18 cellular contexts compared by ENCODE assay signal in genomic region chr1:77406661-77407060, GRCh38.
DNase-seq lines count a peak whose midpoint lies in the region; ATAC-seq and TF ChIP-seq lines count a peak whose summit lies in the region.
"Had no signal": no experiment of that assay in that cellular context is flagged by ENCODE, and none has a peak within 500 bp of the region (broad histone marks: within the 10 kb centered on the region; RNA-seq: fewer than 3 reads in every experiment).

No MANE protein-coding gene starts in this region.

- H3K36me3 ChIP-seq in breast epithelium = no peaks in the 10 kb centered on the region
- H3K36me3 ChIP-seq in naive thymus-derived CD4-positive, alpha-beta T cell (ENCODE audit: control insufficient read depth in 2 of 3, insufficient read depth in 3 of 3, low read length in 3 of 3) = peaks cover 0 to 3% (median 0%) of the 10 kb centered on the region in 3 experiments
- H3K36me3 ChIP-seq: gastrocnemius medialis, upper lobe of left lung had no signal

- no peaks in the 10 kb centered on the region for H3K27me3 Mint-ChIP-seq in naive thymus-derived CD4-positive, alpha-beta T cell

- CTCF ChIA-PET in naive thymus-derived CD4-positive, alpha-beta T cell (lab: Charles Lee) = no interaction called here

- H3K4me3 Mint-ChIP-seq in naive thymus-derived CD4-positive, alpha-beta T cell = no peak overlapping the region
- H3K4me3 Mint-ChIP-seq: endodermal cell had no signal

- no peak for ATAC-seq in naive thymus-derived CD4-positive, alpha-beta T cell
- no peak for ATAC-seq in HG02840 (IDR thresholded peaks at IDR 0.05; ENCODE audit: low FRiP score, unreplicated experiment)
- ATAC-seq in HG03196 (IDR thresholded peaks at IDR 0.05; ENCODE audit: unreplicated experiment) = no peak
- no peak for ATAC-seq in GM21528 (IDR thresholded peaks at IDR 0.05; ENCODE audit: low FRiP score, unreplicated experiment)
- ATAC-seq: gastrocnemius medialis had no signal

- no peaks in the 10 kb centered on the region for H3K4me1 ChIP-seq in breast epithelium
- H3K4me1 ChIP-seq in naive thymus-derived CD4-positive, alpha-beta T cell (ENCODE audit: control insufficient read depth in 2 of 2, insufficient read depth in 2 of 2, low read length in 2 of 2) = peaks cover 0 to 4% of the 10 kb centered on the region in 2 donors
- H3K4me1 ChIP-seq: gastrocnemius medialis, upper lobe of left lung had no signal

- no peak for TF ChIP-seq POLR2A in breast epithelium (IDR thresholded peaks at IDR 0.05)

- peaks cover 2 to 15% (median 11%) of the 10 kb centered on the region in 11 donors for H3K9me3 Mint-ChIP-seq in naive thymus-derived CD4-positive, alpha-beta T cell

- H3K4me1 Mint-ChIP-seq in naive thymus-derived CD4-positive, alpha-beta T cell = peaks cover 0 to 48% (median 25%) of the 10 kb centered on the region in 7 donors
- H3K4me1 Mint-ChIP-seq: endodermal cell had no signal

- no peak overlapping the region for H3K4me3 ChIP-seq in breast epithelium
- H3K4me3 ChIP-seq in naive thymus-derived CD4-positive, alpha-beta T cell (ENCODE audit: low read length) = no peak overlapping the region
- H3K4me3 ChIP-seq: gastrocnemius medialis, upper lobe of left lung had no signal

- H3K27ac ChIP-seq in breast epithelium = peak overlapping the region; percentile 11 to 41
- H3K27ac ChIP-seq in naive thymus-derived CD4-positive, alpha-beta T cell (ENCODE audit: low read depth, low read length) = no peak overlapping the region
- H3K27ac ChIP-seq: gastrocnemius medialis, KMS-11, upper lobe of left lung had no signal

- intact Hi-C loops in breast epithelium (cut with DNase I; ENCODE audit: low total_unique reads) = no loop called here
- intact Hi-C loops in naive thymus-derived CD4-positive, alpha-beta T cell (cut with micrococcal nuclease) = no loop called here

- H3K27ac Mint-ChIP-seq in naive thymus-derived CD4-positive, alpha-beta T cell = peak overlapping the region in 5 of 9 donors; percentile 3 to 59 (median 29)
- H3K27ac Mint-ChIP-seq: endodermal cell had no signal

- POLR2A ChIA-PET in naive thymus-derived CD4-positive, alpha-beta T cell (lab: Charles Lee) = interaction anchor here (0.8 kb wide), 1 partner anchor 9 kb away, joined by 3 read pairs; no protein-coding TSS in a partner anchor

- no peak for TF ChIP-seq CTCF in breast epithelium (IDR thresholded peaks at IDR 0.05)

- DNase-seq in DMS53 (lab: John Stamatoyannopoulos, UW) (peak; percentile 58), NCI-H146 treated with DMSO at 0.1 percent for 48 hours (lab: John Stamatoyannopoulos, UW; ENCODE audit: unreplicated experiment) (peak; percentile 72), breast epithelium (ENCODE audit: low spot score in 2 of 2) (no peak), COLO668 (lab: John Stamatoyannopoulos, UW; ENCODE audit: unreplicated experiment) (no peak)
- DNase-seq in naive thymus-derived CD4-positive, alpha-beta T cell = no peak
- DNase-seq: activated CD4-positive, alpha-beta T cell treated with anti-CD3 and anti-CD28 coated beads for 1 hour; activated CD8-positive, alpha-beta memory T cell treated with anti-CD3 and anti-CD28 coated beads, Interleukin-2, amount 50 U/mL, for 4 hours; activated naive CD4-positive, alpha-beta T cell; DND-41; endodermal cell; gastrocnemius medialis; NCI-H1694; NCI-H748 treated with DMSO at 0.1 percent for 48 hours; upper lobe of left lung had no signal

- peaks cover 0 to 62% (median 35%) of the 10 kb centered on the region in 5 donors for H3K36me3 Mint-ChIP-seq in naive thymus-derived CD4-positive, alpha-beta T cell

- H3K9me3 ChIP-seq in breast epithelium = no peaks in the 10 kb centered on the region
- H3K9me3 ChIP-seq in naive thymus-derived CD4-positive, alpha-beta T cell (ENCODE audit: control insufficient read depth in 2 of 3, low read length in 3 of 3) = no peaks in the 10 kb centered on the region
- H3K9me3 ChIP-seq: gastrocnemius medialis, upper lobe of left lung had no signal

- H3K27me3 ChIP-seq in breast epithelium = no peaks in the 10 kb centered on the region
- no peaks in the 10 kb centered on the region for H3K27me3 ChIP-seq in naive thymus-derived CD4-positive, alpha-beta T cell (ENCODE audit: control insufficient read depth in 2 of 2, insufficient read depth in 2 of 2, low read length in 2 of 2)
- H3K27me3 ChIP-seq: gastrocnemius medialis, upper lobe of left lung had no signal

Comparison
In these comparisons a context has a peak if more than half of its experiments do, and no peak if none do; other contexts are left out.
1. DNase-seq: peak in DMS53 (single experiment) and NCI-H146 treated with DMSO at 0.1 percent for 48 hours (single experiment); none in breast epithelium (0 of 2), naive thymus-derived CD4-positive, alpha-beta T cell (0 of 9) and COLO668 (single experiment).